In the genomic region with DNA sequence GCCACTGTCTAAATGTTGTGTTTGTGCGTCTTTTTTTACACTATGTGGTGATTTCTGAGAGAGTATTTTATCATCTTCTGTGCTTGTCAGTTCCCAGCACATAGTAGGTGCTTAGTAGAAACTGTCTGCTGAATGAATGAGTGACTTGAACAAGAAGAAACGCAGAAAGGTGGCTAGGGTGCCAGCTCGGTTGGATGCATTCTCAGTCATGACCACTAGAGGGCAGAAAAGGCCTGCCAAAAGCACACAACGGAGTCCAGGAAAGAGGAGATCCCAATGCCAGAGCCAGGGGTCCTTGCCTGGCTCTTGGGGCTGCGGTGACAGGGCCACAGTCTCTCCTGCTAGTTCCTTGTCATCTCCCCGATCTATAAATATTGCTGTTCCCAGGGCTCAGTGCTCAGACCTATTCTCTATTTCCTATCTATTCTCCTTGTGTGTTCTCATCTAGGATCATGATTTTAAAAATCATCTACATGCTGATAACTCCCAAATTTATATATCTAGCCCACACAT, we compare ENCODE assay signal across 9 cellular contexts. TPM values are rescaled to one million over a fixed set of nuclear protein-coding genes. Genes with fewer than 3 reads are reported as not detected.
DNase-seq lines count a peak whose midpoint lies in the region; ATAC-seq, FAIRE-seq and TF ChIP-seq lines count a peak whose summit lies in the region.
"Had no signal": no experiment of that assay in that cellular context is flagged by ENCODE, and none has a peak within 500 bp of the region (broad histone marks: within the 10 kb centered on the region; RNA-seq: fewer than 3 reads in every experiment).

No MANE protein-coding gene starts in this region.

- H3K36me3 ChIP-seq in bronchial epithelial cell (ENCODE audit: control insufficient read depth, insufficient read depth, low read length), result no peaks in the 10 kb centered on the region
- H3K36me3 ChIP-seq: BLaER1 treated with 17β-estradiol and CSF1 and Interleukin-3, amounts not matched to agents 10 nM and 100 nM had no signal

- POLR2A ChIA-PET in activated B cell treated with CpG ODN at 0.5 μM for 24 hours (lab: Charles Lee), result interaction anchor here (0.6 to 1.3 kb wide), 2 partner anchors 561 to 1343 kb away, joined by 3 read pairs; no protein-coding TSS in a partner anchor

- peak; percentile 45 for ATAC-seq in activated B cell treated with CpG ODN at 0.5 μM for 24 hours (ENCODE audit: low read depth)
- ATAC-seq in GM18519 (IDR thresholded peaks at IDR 0.05; ENCODE audit: low FRiP score, unreplicated experiment), result no peak

- no peak overlapping the region for H3K4me3 ChIP-seq in bronchial epithelial cell (ENCODE audit: low read depth, low read length)
- H3K4me3 ChIP-seq: BLaER1 treated with 17β-estradiol and CSF1 and Interleukin-3, amounts not matched to agents 10 nM and 100 nM had no signal

- DNase-seq in NCI-H2196 (lab: John Stamatoyannopoulos, UW; ENCODE audit: unreplicated experiment) (peak; percentile 27), NCI-H2196 treated with DMSO at 0.1 percent for 48 hours (lab: John Stamatoyannopoulos, UW; ENCODE audit: unreplicated experiment) (no peak), NCI-H2081 (lab: John Stamatoyannopoulos, UW) (peak; percentile 39 to 49), activated B cell treated with CpG ODN at 0.5 μM for 24 hours (peak; percentile 34), bronchial epithelial cell (ENCODE audit: low read depth) (peak; percentile 46), left kidney (ENCODE audit: low read depth, low spot score) (peak; percentile 81)
- peak; percentile 54 for DNase-seq in stimulated activated CD4-positive, alpha-beta T cell treated with anti-CD3 and anti-CD28 coated beads, Interleukin-4, amount 100 ng/mL, for 1 hour

- TF ChIP-seq CTCF in activated B cell treated with CpG ODN at 0.5 μM for 24 hours (IDR thresholded peaks at IDR 0.05) (peak; percentile 99), bronchial epithelial cell (IDR thresholded peaks at IDR 0.05; ENCODE audit: insufficient read depth, low read length, severe bottlenecking) (peak; percentile 94)

- FAIRE-seq in bronchial epithelial cell (lab: Jason Lieb, UNC), result peak; percentile 73

- H3K4me3 Mint-ChIP-seq in activated B cell treated with CpG ODN at 0.5 μM for 24 hours, result no peak overlapping the region

- peaks cover 6% of the 10 kb centered on the region for H3K27me3 ChIP-seq in bronchial epithelial cell (ENCODE audit: control insufficient read depth, insufficient read depth, low read length)
- H3K27me3 ChIP-seq: BLaER1 treated with 17β-estradiol and CSF1 and Interleukin-3, amounts not matched to agents 10 nM and 100 nM had no signal

- H3K9me3 Mint-ChIP-seq in activated B cell treated with CpG ODN at 0.5 μM for 24 hours, result no peaks in the 10 kb centered on the region

- H3K27me3 Mint-ChIP-seq in activated B cell treated with CpG ODN at 0.5 μM for 24 hours, result peaks cover 28% of the 10 kb centered on the region

- H3K27ac Mint-ChIP-seq in activated B cell treated with CpG ODN at 0.5 μM for 24 hours, result no peak overlapping the region

- intact Hi-C loops in activated B cell treated with CpG ODN at 0.5 μM for 24 hours (cut with micrococcal nuclease), result loop anchor here (1.0 to 2.0 kb wide), 5 partner anchors 218 to 1118 kb away; a partner anchor contains a TSS

- peaks cover 2% of the 10 kb centered on the region for H3K4me1 Mint-ChIP-seq in activated B cell treated with CpG ODN at 0.5 μM for 24 hours

- no peaks in the 10 kb centered on the region for H3K36me3 Mint-ChIP-seq in activated B cell treated with CpG ODN at 0.5 μM for 24 hours (ENCODE audit: low read depth)

- CTCF ChIA-PET in activated B cell treated with CpG ODN at 0.5 μM for 24 hours (lab: Charles Lee), result interaction anchor here (0.6 to 3.8 kb wide), 16 partner anchors 14 to 1327 kb away, joined by 3 to 34 read pairs (median 4); a partner anchor contains a TSS

RNA-seq across cellular contexts. Expression of a gene that starts 57.3 kb away (rescaled TPM):
- not detected in 2 replicates for total RNA-seq in activated B cell treated with CpG ODN at 0.5 μM for 24 hours
- not detected in 2 replicates for total RNA-seq in bronchial epithelial cell
